1 cellular context compared by ENCODE assay signal in genomic region chr7:7182156-7183060, GRCh38.
A peak's percentile ranks its signal among the peaks of the same experiment; 100 is the strongest.
TF ChIP-seq lines count a peak whose summit lies in the region.

C1GALT1 (plus strand) TSS chr7:7182544; CDS start chr7:7234320, 51,776 bp downstream.

TF ChIP-seq in K562, 482 proteins besides CTCF, POLR2A, EP300 and RAD21 (continued from another document and continues in another):
- no peak for TF ChIP-seq ZBTB34 (CRISPR knock-in tag; IDR thresholded peaks at IDR 0.05)
- TF ChIP-seq SMARCE1 (IDR thresholded peaks at IDR 0.05), result 0 out of 2 replicates have a peak, but pooled peaks have one; percentile 11
- TF ChIP-seq YY1 (IDR thresholded peaks at IDR 0.05; ENCODE audit: borderline replicate concordance in 1 of 3, control insufficient read depth in 1 of 3, extremely low read depth in 1 of 3, insufficient read depth in 3 of 3, insufficient read length in 1 of 3, insufficient replicate concordance in 2 of 3, low read depth in 1 of 3, low read length in 2 of 3), result peak in 2 of 3 experiments; percentile 61 to 63
- TF ChIP-seq GATA2 (CRISPR knock-in tag; IDR thresholded peaks at IDR 0.05), result no peak
- no peak for TF ChIP-seq ZNF3 (CRISPR knock-in tag; IDR thresholded peaks at IDR 0.05)
- peak; percentile 80 for TF ChIP-seq KDM5B (IDR thresholded peaks at IDR 0.05; ENCODE audit: insufficient replicate concordance, low read depth, low read length)
- peak; percentile 67; the same call in 1 of the 2 replicates for TF ChIP-seq PML (IDR thresholded peaks at IDR 0.05; ENCODE audit: low read length)
- peak; percentile 7; the same call in 1 of the 2 replicates for TF ChIP-seq RAD51 (IDR thresholded peaks at IDR 0.05; ENCODE audit: borderline replicate concordance, low read depth)
- TF ChIP-seq SRSF1 (IDR thresholded peaks at IDR 0.05; ENCODE audit: low read depth, low read length), result no peak
- peak; percentile 22; the same call in 1 of the 2 replicates for TF ChIP-seq E2F3 (CRISPR knock-in tag; IDR thresholded peaks at IDR 0.05)
- peak; percentile 90 for TF ChIP-seq RBFOX2 (IDR thresholded peaks at IDR 0.05; ENCODE audit: low read depth, low read length)
- TF ChIP-seq AFF1 (IDR thresholded peaks at IDR 0.05; ENCODE audit: low read depth in 1 of 2, partially characterized antibody in 2 of 2), result peak in 1 of 2 experiments; percentile 89
- no peak for TF ChIP-seq ARHGAP35 (IDR thresholded peaks at IDR 0.05; ENCODE audit: partially characterized antibody)
- no peak for TF ChIP-seq ID3 (CRISPR knock-in tag; IDR thresholded peaks at IDR 0.05)
- peak; percentile 78; the same call in 1 of the 2 replicates for TF ChIP-seq ID3 (tag; IDR thresholded peaks at IDR 0.05)
- no peak for TF ChIP-seq DLX4 (CRISPR knock-in tag; IDR thresholded peaks at IDR 0.05)
- TF ChIP-seq ASH1L (IDR thresholded peaks at IDR 0.05; ENCODE audit: borderline replicate concordance, low read depth, partially characterized antibody), result peak; percentile 6
- 0 out of 2 replicates have a peak, but pooled peaks have one; percentile 17 for TF ChIP-seq ZBTB33 (CRISPR knock-in tag; IDR thresholded peaks at IDR 0.05)
- TF ChIP-seq MEF2A (IDR thresholded peaks at IDR 0.05; ENCODE audit: control insufficient read depth, low read depth, low read length), result no peak
- 0 out of 2 replicates have a peak, but pooled peaks have one; percentile 51 for TF ChIP-seq ILF3 (IDR thresholded peaks at IDR 0.05; ENCODE audit: borderline replicate concordance)
- peak; percentile 14; the same call in 1 of the 2 replicates for TF ChIP-seq NFRKB (IDR thresholded peaks at IDR 0.05; ENCODE audit: low read depth)
- TF ChIP-seq GMEB1 (CRISPR knock-in tag; IDR thresholded peaks at IDR 0.05), result peak; percentile 77
- peak; percentile 70 for TF ChIP-seq PCBP1 (IDR thresholded peaks at IDR 0.05; ENCODE audit: low read depth, low read length, poor library complexity, severe bottlenecking)
- TF ChIP-seq EP400 (IDR thresholded peaks at IDR 0.05), result peak; percentile 68
- TF ChIP-seq ETV6 (IDR thresholded peaks at IDR 0.05; ENCODE audit: borderline replicate concordance in 1 of 2, low read depth in 2 of 2, low read length in 1 of 2), result 0 out of 4 replicates have a peak, but pooled peaks of 1 of the 2 experiments have one; percentile 12
- no peak for TF ChIP-seq ETV6 (CRISPR knock-in tag; IDR thresholded peaks at IDR 0.05; ENCODE audit: borderline replicate concordance)
- 0 out of 4 replicates have a peak, but pooled peaks of 1 of the 2 experiments have one; percentile 33 for TF ChIP-seq BCLAF1 (IDR thresholded peaks at IDR 0.05; ENCODE audit: borderline replicate concordance in 1 of 2, control insufficient read depth in 1 of 2, low read depth in 2 of 2, low read length in 1 of 2)
- TF ChIP-seq USF1 (CRISPR knock-in tag; IDR thresholded peaks at IDR 0.05), result peak; percentile 53; the same call in 1 of the 2 replicates
- TF ChIP-seq CBFB (CRISPR knock-in tag; IDR thresholded peaks at IDR 0.05), result no peak
- TF ChIP-seq NCOA1 (IDR thresholded peaks at IDR 0.05; ENCODE audit: low read depth), result peak; percentile 43; the same call in 1 of the 2 replicates
- TF ChIP-seq ZBED1 (IDR thresholded peaks at IDR 0.05), result no peak
- TF ChIP-seq THAP12 (CRISPR knock-in tag; IDR thresholded peaks at IDR 0.05), result peak; percentile 66; the same call in 1 of the 2 replicates
- no peak for TF ChIP-seq ATF1 (CRISPR knock-in tag; IDR thresholded peaks at IDR 0.05)
- peak; percentile 86 for TF ChIP-seq ATF1 (tag; IDR thresholded peaks at IDR 0.05)
- TF ChIP-seq TEAD1 (CRISPR knock-in tag; IDR thresholded peaks at IDR 0.05), result 0 out of 4 replicates have a peak, but pooled peaks of 1 of the 2 experiments have one; percentile 32
- TF ChIP-seq ZNF561 (CRISPR knock-in tag; conservative IDR thresholded peaks at IDR 0.05), result no peak
- TF ChIP-seq TBP (optimal IDR thresholded peaks at IDR 0.05; ENCODE audit: low read depth, low read length), result peak; percentile 87
- peak; percentile 83 for TF ChIP-seq TFAP4 (CRISPR knock-in tag; IDR thresholded peaks at IDR 0.05; ENCODE audit: borderline replicate concordance)
- TF ChIP-seq CXXC5 (CRISPR knock-in tag; IDR thresholded peaks at IDR 0.05), result peak; percentile 92
- 0 out of 2 replicates have a peak, but pooled peaks have one; percentile 3 for TF ChIP-seq ETV5 (CRISPR knock-in tag; IDR thresholded peaks at IDR 0.05; ENCODE audit: low read depth)
- peak; percentile 83 for TF ChIP-seq BHLHE40 (IDR thresholded peaks at IDR 0.05; ENCODE audit: low read length)
- no peak for TF ChIP-seq HNRNPUL1 (IDR thresholded peaks at IDR 0.05; ENCODE audit: low read length)
